ENCODE assay signal across 9 cellular contexts in genomic region chr14:50520947-50521815, GRCh38. TPM values are rescaled to one million over a fixed set of nuclear protein-coding genes. Genes with fewer than 3 reads are reported as not detected.
A peak's percentile ranks its signal among the peaks of the same experiment; 100 is the strongest.
DNase-seq lines count a peak whose midpoint lies in the region; ATAC-seq and TF ChIP-seq lines count a peak whose summit lies in the region.
"Had no signal": no experiment of that assay in that cellular context is flagged by ENCODE, and none has a peak within 500 bp of the region (broad histone marks: within the 10 kb centered on the region; RNA-seq: fewer than 3 reads in every experiment).

No MANE protein-coding gene starts in this region.

- intact Hi-C loops in activated CD8-positive, alpha-beta T cell treated with anti-CD3 and anti-CD28 coated beads for 36 hours (cut with micrococcal nuclease), result loop anchor here (10.0 kb wide), 1 partner anchor 656 kb away; no protein-coding TSS in a partner anchor

- H3K27me3 ChIP-seq in fibroblast of lung (ENCODE audit: control insufficient read depth, insufficient read depth, low read length) (no peaks in the 10 kb centered on the region), neuronal stem cell (ENCODE audit: control insufficient read depth in 3 of 3, insufficient read depth in 3 of 3, low read depth in 1 of 3, low read length in 3 of 3) (no peaks in the 10 kb centered on the region)
- H3K27me3 ChIP-seq: gastrocnemius medialis had no signal

- H3K14ac ChIP-seq in neuronal stem cell (ENCODE audit: low read length), result no peak overlapping the region

- no peaks in the 10 kb centered on the region for H3K27me3 Mint-ChIP-seq in activated CD8-positive, alpha-beta T cell treated with anti-CD3 and anti-CD28 coated beads for 36 hours

- peaks cover 16% of the 10 kb centered on the region for H3K36me3 Mint-ChIP-seq in activated CD8-positive, alpha-beta T cell treated with anti-CD3 and anti-CD28 coated beads for 36 hours (ENCODE audit: low read depth)

- peak; percentile 72 for DNase-seq in stimulated activated naive CD4-positive, alpha-beta T cell treated with Interleukin-2 at 50 U/mL for 16 hours (lab: John Stamatoyannopoulos, UW)
- DNase-seq in stimulated activated naive CD4-positive, alpha-beta T cell (lab: John Stamatoyannopoulos, UW), result no peak
- peak; percentile 87 for DNase-seq in activated CD8-positive, alpha-beta T cell treated with anti-CD3 and anti-CD28 coated beads for 36 hours
- DNase-seq in fibroblast of lung (ENCODE audit: low read depth in 2 of 2), result peak; percentile 81 to 91
- DNase-seq in stimulated activated CD4-positive, alpha-beta T cell treated with anti-CD3 and anti-CD28 coated beads, Interleukin-2, amount 100 ng/mL, for 48 hours, result peak; percentile 18 to 32
- no peak for DNase-seq in neuronal stem cell (ENCODE audit: low spot score)
- no peak for DNase-seq in NCI-H1417 (lab: John Stamatoyannopoulos, UW)
- DNase-seq: gastrocnemius medialis had no signal

- H3K79me1 ChIP-seq in neuronal stem cell (ENCODE audit: low read depth, low read length), result peaks cover 7% of the 10 kb centered on the region

- no peak overlapping the region for H2BK15ac ChIP-seq in neuronal stem cell (ENCODE audit: low read length)

- POLR2A ChIA-PET in activated CD8-positive, alpha-beta T cell treated with anti-CD3 and anti-CD28 coated beads for 36 hours (lab: Charles Lee), result interaction anchor here (1.2 kb wide), 1 partner anchor 177 kb away, joined by 4 read pairs; no protein-coding TSS in a partner anchor

- ATAC-seq in HG03342 (IDR thresholded peaks at IDR 0.05; ENCODE audit: unreplicated experiment), result peak; percentile 52
- peak; percentile 78 for ATAC-seq in activated CD8-positive, alpha-beta T cell treated with anti-CD3 and anti-CD28 coated beads for 36 hours

- no peaks in the 10 kb centered on the region for H3K9me3 Mint-ChIP-seq in activated CD8-positive, alpha-beta T cell treated with anti-CD3 and anti-CD28 coated beads for 36 hours

- TF ChIP-seq CTCF in activated CD8-positive, alpha-beta T cell treated with anti-CD3 and anti-CD28 coated beads for 36 hours (IDR thresholded peaks at IDR 0.05), result no peak
- TF ChIP-seq CTCF in fibroblast of lung (conservative IDR thresholded peaks at IDR 0.05 in 1 of 2, IDR thresholded peaks at IDR 0.05 in 1 of 2; ENCODE audit: low read depth in 1 of 2, low read length in 2 of 2), result no peak

- no peak overlapping the region for H3K23ac ChIP-seq in neuronal stem cell (ENCODE audit: low read depth, low read length, poor library complexity)

- peaks cover 9% of the 10 kb centered on the region for H3K4me1 ChIP-seq in fibroblast of lung (ENCODE audit: control insufficient read depth, extremely low read depth, insufficient read depth, low read length)
- peaks cover 0 to 4% of the 10 kb centered on the region in 2 donors for H3K4me1 ChIP-seq in neuronal stem cell (ENCODE audit: control insufficient read depth in 2 of 2, insufficient read depth in 1 of 2, low read depth in 1 of 2, low read length in 2 of 2)

- no peak overlapping the region for H3K18ac ChIP-seq in neuronal stem cell (ENCODE audit: low read length)

- no peak overlapping the region for H2BK120ac ChIP-seq in neuronal stem cell (ENCODE audit: low read depth, low read length)

- no CpG with 5 or more reads among the region's 5 CpGs for whole genome bisulfite sequencing in neuronal stem cell (ENCODE audit: extremely low coverage in 2 of 2, insufficient read length in 2 of 2, insufficient replicate concordance in 1 of 2), 2 donors

- peak overlapping the region; percentile 64 for H3K4me3 Mint-ChIP-seq in activated CD8-positive, alpha-beta T cell treated with anti-CD3 and anti-CD28 coated beads for 36 hours

- H3K9ac ChIP-seq in fibroblast of lung (ENCODE audit: insufficient read depth, low read length), result no peak overlapping the region
- no peak overlapping the region for H3K9ac ChIP-seq in neuronal stem cell (ENCODE audit: low read depth, low read length, poor library complexity)

- H3K27ac Mint-ChIP-seq in activated CD8-positive, alpha-beta T cell treated with anti-CD3 and anti-CD28 coated beads for 36 hours, result peak overlapping the region; percentile 92

- H4K8ac ChIP-seq in neuronal stem cell (ENCODE audit: low read depth, low read length), result no peak overlapping the region

- H3K79me2 ChIP-seq in fibroblast of lung (ENCODE audit: control insufficient read depth, insufficient read depth, low read length), result peaks cover 92% of the 10 kb centered on the region

- no peaks in the 10 kb centered on the region for H3K36me3 ChIP-seq in fibroblast of lung (ENCODE audit: control insufficient read depth, insufficient read depth, low read length)
- H3K36me3 ChIP-seq in neuronal stem cell (replicated peaks in 1 of 2; ENCODE audit: control insufficient read depth in 2 of 2, insufficient read depth in 2 of 2, low read length in 2 of 2), result peaks cover 0 to 52% of the 10 kb centered on the region in 2 donors
- H3K36me3 ChIP-seq: gastrocnemius medialis had no signal

- CTCF ChIA-PET in activated CD8-positive, alpha-beta T cell treated with anti-CD3 and anti-CD28 coated beads for 36 hours (lab: Charles Lee), result interaction anchor here (0.9 to 2.2 kb wide), 3 partner anchors 11 to 200 kb away, joined by 3 to 13 read pairs (median 8); partner anchors contain the start of gene MAP4K5

- H2AFZ ChIP-seq in fibroblast of lung (ENCODE audit: low read length) (no peak overlapping the region), neuronal stem cell (ENCODE audit: low read length) (no peak overlapping the region)

- H3K9me3 ChIP-seq in fibroblast of lung (ENCODE audit: control insufficient read depth, insufficient read depth, low read depth, low read length) (no peaks in the 10 kb centered on the region), neuronal stem cell (replicated peaks in 1 of 2; ENCODE audit: control insufficient read depth in 2 of 2, insufficient read depth in 1 of 2, low read depth in 1 of 2, low read length in 2 of 2) (peaks cover 0 to 20% of the 10 kb centered on the region in 2 donors)
- H3K9me3 ChIP-seq: gastrocnemius medialis had no signal

- H3K27ac ChIP-seq in fibroblast of lung (ENCODE audit: insufficient read depth, low read length) (peak overlapping the region; percentile 57), neuronal stem cell (replicated peaks; ENCODE audit: low read length) (no peak overlapping the region)

- H2BK12ac ChIP-seq in neuronal stem cell (ENCODE audit: low read length), result no peak overlapping the region

- H3K4me3 ChIP-seq in fibroblast of lung (replicated peaks in 1 of 4; ENCODE audit: control extremely low read depth in 1 of 4, insufficient read depth in 1 of 4, low read depth in 3 of 4, low read length in 4 of 4) (no peak overlapping the region), neuronal stem cell (ENCODE audit: low read length in 2 of 2) (no peak overlapping the region)
- H3K4me3 ChIP-seq: gastrocnemius medialis had no signal

- peaks cover 4% of the 10 kb centered on the region for H4K20me1 ChIP-seq in fibroblast of lung (ENCODE audit: control insufficient read depth, extremely low read depth, insufficient read depth, low read length)

- H3K4me2 ChIP-seq in fibroblast of lung (ENCODE audit: extremely low read depth, insufficient read depth, low read length) (peak overlapping the region; percentile 72), neuronal stem cell (ENCODE audit: insufficient read depth, low read length, poor library complexity, severe bottlenecking) (no peak overlapping the region)

- H3K4me1 Mint-ChIP-seq in activated CD8-positive, alpha-beta T cell treated with anti-CD3 and anti-CD28 coated beads for 36 hours (ENCODE audit: low read depth), result peaks cover 50% of the 10 kb centered on the region

- H2AK5ac ChIP-seq in neuronal stem cell (ENCODE audit: low read depth, low read length), result no peak overlapping the region

- H3K4ac ChIP-seq in neuronal stem cell (ENCODE audit: low read length), result no peak overlapping the region

- H4K91ac ChIP-seq in neuronal stem cell (ENCODE audit: low read depth, low read length, poor library complexity), result no peak overlapping the region

- no peak overlapping the region for H2BK5ac ChIP-seq in neuronal stem cell (ENCODE audit: low read length)

RNA-seq across cellular contexts. Expression of gene MAP4K5, which starts 11.2 kb away (rescaled TPM):
- 10 to 100 TPM; 26.2 to 28.1 TPM for total RNA-seq in activated CD8-positive, alpha-beta T cell treated with anti-CD3 and anti-CD28 coated beads for 36 hours
- total RNA-seq in fibroblast of lung, result 40.6 and 41.1 TPM in 2 replicates
- polyA plus RNA-seq in fibroblast of lung, result 26.3 and 39.4 TPM in 2 replicates
- 22.2 and 32.0 TPM in 2 replicates for polyA plus RNA-seq in fibroblast of lung (2012)
- 3.5 and 3.8 TPM in 2 replicates for polyA minus RNA-seq in fibroblast of lung (ENCODE audit: low replicate concordance)
- 38.8 TPM for polyA plus RNA-seq in neuronal stem cell (2013, experiment 1 of 2)
- polyA plus RNA-seq in neuronal stem cell (2013, experiment 2 of 2), result 41.9 TPM

RNA-seq across cellular contexts. Expression of gene ATL1, which starts 38.8 kb away (rescaled TPM):
- total RNA-seq in activated CD8-positive, alpha-beta T cell treated with anti-CD3 and anti-CD28 coated beads for 36 hours, result 1 to 10 TPM in 1 of 2 experiments, under 1 TPM in 1; 0.81 to 1.1 TPM
- 6.9 and 16.2 TPM in 2 replicates for total RNA-seq in fibroblast of lung
- 14.3 and 14.9 TPM in 2 replicates for polyA plus RNA-seq in fibroblast of lung
- 8.8 and 10.0 TPM in 2 replicates for polyA plus RNA-seq in fibroblast of lung (2012)
- polyA minus RNA-seq in fibroblast of lung (ENCODE audit: low replicate concordance), result 1.5 and 29.3 TPM in 2 replicates
- polyA plus RNA-seq in neuronal stem cell (2013, experiment 1 of 2), result 7.2 TPM
- 6.5 TPM for polyA plus RNA-seq in neuronal stem cell (2013, experiment 2 of 2)

Comparison
In these comparisons a context has a peak if more than half of its experiments do, and no peak if none do; other contexts are left out.
1. DNase-seq: peak in stimulated activated naive CD4-positive, alpha-beta T cell treated with Interleukin-2 at 50 U/mL for 16 hours (single experiment), activated CD8-positive, alpha-beta T cell treated with anti-CD3 and anti-CD28 coated beads for 36 hours (single experiment), fibroblast of lung (2 of 2) and stimulated activated CD4-positive, alpha-beta T cell treated with anti-CD3 and anti-CD28 coated beads, Interleukin-2, amount 100 ng/mL, for 48 hours (2 of 2); none in stimulated activated naive CD4-positive, alpha-beta T cell (0 of 6), neuronal stem cell (single experiment) and NCI-H1417 (0 of 3).